11 cellular contexts compared by ENCODE assay signal in genomic region chr1:16611981-16612331, GRCh38. TPM values are rescaled to one million over a fixed set of nuclear protein-coding genes. Genes with fewer than 3 reads are reported as not detected.
DNase-seq lines count a peak whose midpoint lies in the region; ATAC-seq and TF ChIP-seq lines count a peak whose summit lies in the region.
"Not testable (repeated sequence)": the region's sequence is repeated elsewhere in the genome, so short reads cannot be mapped to it uniquely, and the experiment has no call there.
"Had no signal": no experiment of that assay in that cellular context is flagged by ENCODE, and none has a peak within 500 bp of the region (broad histone marks: within the 10 kb centered on the region; RNA-seq: fewer than 3 reads in every experiment).

No MANE protein-coding gene starts in this region.

- WGBS in ectodermal cell, 2 experiments = 83 to 87% methylated on average over 8 of the region's 8 CpGs

- H3K9ac ChIP-seq in DND-41 (ENCODE audit: low read depth, low read length) = peak overlapping the region; percentile 69

- H3K4me2 ChIP-seq in DND-41 (ENCODE audit: insufficient read depth, low read length) = peak overlapping the region; percentile 75

- peaks cover 45% of the 10 kb centered on the region for H3K79me2 ChIP-seq in DND-41 (ENCODE audit: insufficient read depth, low read length)

- not testable (repeated sequence) for H3K27me3 ChIP-seq in DND-41 (ENCODE audit: insufficient read depth, low read length, poor library complexity); right atrium auricular region; uterus
- peaks cover 40% of the 10 kb centered on the region for H3K27me3 ChIP-seq in ectodermal cell (ENCODE audit: control insufficient read depth, insufficient read depth, low read length, poor library complexity, severe bottlenecking)

- not testable (repeated sequence) for H2AFZ ChIP-seq in DND-41 (ENCODE audit: low read depth, low read length)

- H3K4me3 ChIP-seq in DND-41 (ENCODE audit: low read depth in 1 of 2, low read length in 2 of 2) = peak overlapping the region in 1 of 2 experiments; percentile 73; a peak in 3 of 4 replicates
- H3K4me3 ChIP-seq in ectodermal cell (ENCODE audit: insufficient read depth, low read depth, low read length) = peak overlapping the region; percentile 72
- peak overlapping the region; percentile 54 to 65 for H3K4me3 ChIP-seq in right atrium auricular region
- not testable (repeated sequence) for H3K4me3 ChIP-seq in mucosa of descending colon
- peak overlapping the region in 1 of 2 donors; percentile 50 for H3K4me3 ChIP-seq in uterus

- not testable (repeated sequence) for DNase-seq in DND-41
- DNase-seq in NCI-H82 (lab: John Stamatoyannopoulos, UW) (peak; percentile 42), right atrium auricular region (ENCODE audit: low spot score) (peak; percentile 70), mucosa of descending colon (peak; percentile 32 to 53 (median 45)), sciatic nerve (ENCODE audit: low spot score) (peak; percentile 61), uterus (peak; percentile 21 to 23)
- DNase-seq in activated CD8-positive, alpha-beta memory T cell treated with anti-CD3 and anti-CD28 coated beads for 24 hours = peak; percentile 68

- H4K20me1 ChIP-seq in DND-41 (ENCODE audit: insufficient read depth, low read length) = peaks cover 11% of the 10 kb centered on the region; the same call in 1 of the 2 replicates

- H3K4me1 ChIP-seq in DND-41 (ENCODE audit: insufficient read depth, low read length) (peaks cover 33% of the 10 kb centered on the region), ectodermal cell (ENCODE audit: control insufficient read depth, insufficient read depth, low read length) (peaks cover 20% of the 10 kb centered on the region), right atrium auricular region (peaks cover 0 to 23% of the 10 kb centered on the region in 2 donors), mucosa of descending colon (ENCODE audit: low read depth) (peaks cover 20% of the 10 kb centered on the region)
- H3K4me1 ChIP-seq in uterus = not testable (repeated sequence)

- not testable (repeated sequence) for H3K9me3 ChIP-seq in DND-41 (ENCODE audit: insufficient read depth, low read length, severe bottlenecking); ectodermal cell (ENCODE audit: control insufficient read depth, low read length); right atrium auricular region; mucosa of descending colon; uterus

- not testable (repeated sequence) for ATAC-seq in DND-41 (ENCODE audit: insufficient read depth, low read depth); mucosa of descending colon; sciatic nerve

- not testable (repeated sequence) for TF ChIP-seq POLR2A in uterus (IDR thresholded peaks at IDR 0.05)

- not testable (repeated sequence) for H3K27ac ChIP-seq in DND-41 (ENCODE audit: low read length); ectodermal cell (ENCODE audit: insufficient read depth, low read depth, low read length, poor library complexity, severe bottlenecking)
- H3K27ac ChIP-seq in right atrium auricular region (peak overlapping the region; percentile 80 to 84), uterus (peak overlapping the region; percentile 72 to 75)

- intact Hi-C loops in mucosa of descending colon (cut with DNase I, micrococcal nuclease); sciatic nerve (cut with DNase I); uterus (cut with DNase I; ENCODE audit: low total_unique reads): not testable (repeated sequence)

- H3K36me3 ChIP-seq in DND-41 (ENCODE audit: insufficient read depth, low read length) = peaks cover 17% of the 10 kb centered on the region
- peaks cover 13% of the 10 kb centered on the region for H3K36me3 ChIP-seq in ectodermal cell (ENCODE audit: control insufficient read depth, insufficient read depth, low read length)
- peaks cover 15% of the 10 kb centered on the region for H3K36me3 ChIP-seq in right atrium auricular region
- H3K36me3 ChIP-seq in mucosa of descending colon (ENCODE audit: low read depth); uterus: not testable (repeated sequence)

- TF ChIP-seq CTCF in DND-41 (IDR thresholded peaks at IDR 0.05; ENCODE audit: borderline replicate concordance, extremely low read depth, low read length, poor library complexity, severe bottlenecking); right atrium auricular region (IDR thresholded peaks at IDR 0.05); mucosa of descending colon (IDR thresholded peaks at IDR 0.05); uterus (IDR thresholded peaks at IDR 0.05): not testable (repeated sequence)

RNA-seq across cellular contexts. Expression of gene NBPF1, which starts 1.4 kb away (rescaled TPM):
- polyA plus RNA-seq in ectodermal cell (2013, experiment 1 of 4) = 33.5 TPM
- polyA plus RNA-seq in ectodermal cell (2013, experiment 2 of 4) = 38.9 TPM
- 31.8 TPM for polyA plus RNA-seq in ectodermal cell (2013, experiment 3 of 4)
- 36.2 TPM for polyA plus RNA-seq in ectodermal cell (2013, experiment 4 of 4)
- total RNA-seq in right atrium auricular region = 10 to 100 TPM; 15.1 to 20.0 TPM
- total RNA-seq in mucosa of descending colon = 100 to 1,000 TPM in 2 of 3 donors, 10 to 100 TPM in 1; 80.2 to 169 (median 104) TPM
- 40.4 TPM for total RNA-seq in sciatic nerve
- 100 to 1,000 TPM in 1 of 4 donors, 10 to 100 TPM in 3; 29.4 to 178 (median 39.2) TPM for total RNA-seq in uterus

RNA-seq across cellular contexts. Expression of gene RNU1-3, which starts 54.8 kb away (rescaled TPM):
- 2,448 TPM for polyA plus RNA-seq in ectodermal cell (2013, experiment 1 of 4)
- 3,281 TPM for polyA plus RNA-seq in ectodermal cell (2013, experiment 2 of 4)
- 16,052 TPM for polyA plus RNA-seq in ectodermal cell (2013, experiment 3 of 4)
- polyA plus RNA-seq in ectodermal cell (2013, experiment 4 of 4) = 9,026 TPM
- total RNA-seq in right atrium auricular region = not detected
- total RNA-seq in mucosa of descending colon = 1,000 to 10,000 TPM; 2,195 to 6,222 (median 2,378) TPM
- 13,769 TPM for total RNA-seq in sciatic nerve
- 1,000 to 10,000 TPM in 1 of 4 donors, under 1 TPM in 3; under 0.01 to 2,125 (median under 0.01) TPM for total RNA-seq in uterus
- total RNA-seq: myocyte had no signal
- polyA plus RNA-seq: adipose tissue; CD4-positive, alpha-beta memory T cell had no signal
